ENCODE assay signal across 23 cellular contexts in genomic region chr7:128119036-128119435, GRCh38.
DNase-seq lines count a peak whose midpoint lies in the region; ATAC-seq lines count a peak whose summit lies in the region.
"Had no signal": no experiment of that assay in that cellular context is flagged by ENCODE, and none has a peak within 500 bp of the region (broad histone marks: within the 10 kb centered on the region; RNA-seq: fewer than 3 reads in every experiment).

No MANE protein-coding gene starts in this region.

- no peak overlapping the region for H2BK12ac ChIP-seq in neuronal stem cell (ENCODE audit: low read length)

- ATAC-seq in activated CD8-positive, alpha-beta memory T cell treated with anti-CD3 and anti-CD28 coated beads, Interleukin-2, amount 10 ng/mL, durations not matched to agents 7 days and 5 days: peak; percentile 39
- no peak for ATAC-seq in HG03135 (IDR thresholded peaks at IDR 0.05; ENCODE audit: unreplicated experiment)
- ATAC-seq: GM23338, Right ventricle myocardium inferior had no signal

- H2BK5ac ChIP-seq in neuronal stem cell (ENCODE audit: low read length): no peak overlapping the region

- H3K23ac ChIP-seq in neuronal stem cell (ENCODE audit: low read depth, low read length, poor library complexity): peak overlapping the region; percentile 31

- H3K18ac ChIP-seq in neuronal stem cell (ENCODE audit: low read length): no peak overlapping the region

- H3K9me3 Mint-ChIP-seq in activated CD8-positive, alpha-beta memory T cell treated with anti-CD3 and anti-CD28 coated beads, Interleukin-2, amount 10 ng/mL, durations not matched to agents 7 days and 5 days (ENCODE audit: low read depth): no peaks in the 10 kb centered on the region
- H3K9me3 Mint-ChIP-seq in dendritic cell treated with granulocyte-macrophage colony-stimulating factor and Interleukin-4, amounts not matched to agents 40 ng/mL and 50 ng/mL, for 4 days: no peaks in the 10 kb centered on the region
- H3K9me3 Mint-ChIP-seq: CD4-positive, alpha-beta T cell; GM23338 had no signal

- no peak overlapping the region for H2AFZ ChIP-seq in neuronal stem cell (ENCODE audit: low read length)
- H2AFZ ChIP-seq: GM23338, PC-9 had no signal

- no peak for DNase-seq in activated CD8-positive, alpha-beta memory T cell treated with anti-CD3 and anti-CD28 coated beads, Interleukin-2, amount 10 ng/mL, durations not matched to agents 7 days and 5 days
- no peak for DNase-seq in activated CD8-positive, alpha-beta memory T cell treated with anti-CD3 and anti-CD28 coated beads for 24 hours
- no peak for DNase-seq in neuronal stem cell (ENCODE audit: low spot score)
- no peak for DNase-seq in NCI-H1694 (lab: John Stamatoyannopoulos, UW)
- no peak for DNase-seq in HPDE6-E6E7 (ENCODE audit: extremely low spot score)
- DNase-seq: CD4-positive, alpha-beta T cell; HCEC 1CT; MM.1S; NCI-H1048; NCI-H1417; NCI-H1694 treated with DMSO at 0.1 percent for 48 hours; NCI-H2081; NCI-H2227 treated with DMSO at 0.1 percent for 48 hours; NCI-H526 treated with DMSO at 0.1 percent for 48 hours; PC-9; SJCRH30 had no signal

- no peaks in the 10 kb centered on the region for H3K79me1 ChIP-seq in neuronal stem cell (ENCODE audit: low read depth, low read length)

- no peak overlapping the region for H3K4ac ChIP-seq in neuronal stem cell (ENCODE audit: low read length)

- H3K4me1 Mint-ChIP-seq in activated CD8-positive, alpha-beta memory T cell treated with anti-CD3 and anti-CD28 coated beads, Interleukin-2, amount 10 ng/mL, durations not matched to agents 7 days and 5 days: no peaks in the 10 kb centered on the region
- peaks cover 59% of the 10 kb centered on the region for H3K4me1 Mint-ChIP-seq in dendritic cell treated with granulocyte-macrophage colony-stimulating factor and Interleukin-4, amounts not matched to agents 40 ng/mL and 50 ng/mL, for 4 days (ENCODE audit: low read depth)

- no peak overlapping the region for H3K27ac ChIP-seq in neuronal stem cell (replicated peaks; ENCODE audit: low read length)
- H3K27ac ChIP-seq: 22Rv1, KMS-11, PC-9, SJCRH30 had no signal

- H3K9ac ChIP-seq in neuronal stem cell (ENCODE audit: low read depth, low read length, poor library complexity): no peak overlapping the region
- H3K9ac ChIP-seq: KMS-11 had no signal

- H3K36me3 Mint-ChIP-seq in activated CD8-positive, alpha-beta memory T cell treated with anti-CD3 and anti-CD28 coated beads, Interleukin-2, amount 10 ng/mL, durations not matched to agents 7 days and 5 days: no peaks in the 10 kb centered on the region
- no peaks in the 10 kb centered on the region for H3K36me3 Mint-ChIP-seq in dendritic cell treated with granulocyte-macrophage colony-stimulating factor and Interleukin-4, amounts not matched to agents 40 ng/mL and 50 ng/mL, for 4 days (ENCODE audit: low read depth)
- H3K36me3 Mint-ChIP-seq: IgD-negative memory B cell had no signal

- CTCF ChIA-PET in activated CD8-positive, alpha-beta memory T cell treated with anti-CD3 and anti-CD28 coated beads, Interleukin-2, amount 10 ng/mL, durations not matched to agents 7 days and 5 days (lab: Charles Lee): no interaction called here

- H4K91ac ChIP-seq in neuronal stem cell (ENCODE audit: low read depth, low read length, poor library complexity): no peak overlapping the region

- peak overlapping the region; percentile 55 for H2BK15ac ChIP-seq in neuronal stem cell (ENCODE audit: low read length)

- peaks cover 10 to 16% of the 10 kb centered on the region in 2 donors for H3K4me1 ChIP-seq in neuronal stem cell (ENCODE audit: control insufficient read depth in 2 of 2, insufficient read depth in 1 of 2, low read depth in 1 of 2, low read length in 2 of 2)
- H3K4me1 ChIP-seq: SJCRH30 had no signal

- peak overlapping the region; percentile 22 for H2BK120ac ChIP-seq in neuronal stem cell (ENCODE audit: low read depth, low read length)

- H3K27me3 Mint-ChIP-seq in activated CD8-positive, alpha-beta memory T cell treated with anti-CD3 and anti-CD28 coated beads, Interleukin-2, amount 10 ng/mL, durations not matched to agents 7 days and 5 days: no peaks in the 10 kb centered on the region
- peaks cover 6% of the 10 kb centered on the region for H3K27me3 Mint-ChIP-seq in dendritic cell treated with granulocyte-macrophage colony-stimulating factor and Interleukin-4, amounts not matched to agents 40 ng/mL and 50 ng/mL, for 4 days
- H3K27me3 Mint-ChIP-seq: CD4-positive, alpha-beta T cell; IgD-negative memory B cell had no signal

- no peak overlapping the region for H3K4me3 Mint-ChIP-seq in activated CD8-positive, alpha-beta memory T cell treated with anti-CD3 and anti-CD28 coated beads, Interleukin-2, amount 10 ng/mL, durations not matched to agents 7 days and 5 days
- no peak overlapping the region for H3K4me3 Mint-ChIP-seq in dendritic cell treated with granulocyte-macrophage colony-stimulating factor and Interleukin-4, amounts not matched to agents 40 ng/mL and 50 ng/mL, for 4 days
- H3K4me3 Mint-ChIP-seq: CD4-positive, alpha-beta T cell; GM23338 had no signal

- H3K27me3 ChIP-seq in neuronal stem cell (ENCODE audit: control insufficient read depth in 3 of 3, insufficient read depth in 3 of 3, low read depth in 1 of 3, low read length in 3 of 3): peaks cover 0 to 19% (median 0%) of the 10 kb centered on the region in 3 experiments
- H3K27me3 ChIP-seq: SJCRH30 had no signal

- intact Hi-C loops in dendritic cell treated with granulocyte-macrophage colony-stimulating factor and Interleukin-4, amounts not matched to agents 40 ng/mL and 50 ng/mL, for 4 days (cut with micrococcal nuclease): no loop called here

- no peaks in the 10 kb centered on the region for H3K9me3 ChIP-seq in neuronal stem cell (replicated peaks in 1 of 2; ENCODE audit: control insufficient read depth in 2 of 2, insufficient read depth in 1 of 2, low read depth in 1 of 2, low read length in 2 of 2)
- H3K9me3 ChIP-seq: SJCRH30 had no signal

- H3K14ac ChIP-seq in neuronal stem cell (ENCODE audit: low read length): no peak overlapping the region

- WGBS in neuronal stem cell (ENCODE audit: extremely low coverage in 2 of 2, insufficient read length in 2 of 2, insufficient replicate concordance in 1 of 2), 2 donors: no CpG with 5 or more reads among the region's 5 CpGs

- no peak overlapping the region for H3K27ac Mint-ChIP-seq in activated CD8-positive, alpha-beta memory T cell treated with anti-CD3 and anti-CD28 coated beads, Interleukin-2, amount 10 ng/mL, durations not matched to agents 7 days and 5 days
- H3K27ac Mint-ChIP-seq in dendritic cell treated with granulocyte-macrophage colony-stimulating factor and Interleukin-4, amounts not matched to agents 40 ng/mL and 50 ng/mL, for 4 days: peak overlapping the region; percentile 50
- H3K27ac Mint-ChIP-seq: CD4-positive, alpha-beta T cell; GM23338; IgD-negative memory B cell had no signal

- no peaks in the 10 kb centered on the region for H3K36me3 ChIP-seq in neuronal stem cell (replicated peaks in 1 of 2; ENCODE audit: control insufficient read depth in 2 of 2, insufficient read depth in 2 of 2, low read length in 2 of 2)
- H3K36me3 ChIP-seq: SJCRH30 had no signal

- H2AK5ac ChIP-seq in neuronal stem cell (ENCODE audit: low read depth, low read length): no peak overlapping the region

- H4K8ac ChIP-seq in neuronal stem cell (ENCODE audit: low read depth, low read length): no peak overlapping the region

- no peak overlapping the region for H3K4me3 ChIP-seq in neuronal stem cell (ENCODE audit: low read length in 2 of 2)
- H3K4me3 ChIP-seq: GM23338, PC-9, SJCRH30 had no signal

- H3K4me2 ChIP-seq in neuronal stem cell (ENCODE audit: insufficient read depth, low read length, poor library complexity, severe bottlenecking): no peak overlapping the region
- H3K4me2 ChIP-seq: GM23338, KMS-11, PC-9 had no signal
